12 cellular contexts compared by ENCODE assay signal in the genomic region with DNA sequence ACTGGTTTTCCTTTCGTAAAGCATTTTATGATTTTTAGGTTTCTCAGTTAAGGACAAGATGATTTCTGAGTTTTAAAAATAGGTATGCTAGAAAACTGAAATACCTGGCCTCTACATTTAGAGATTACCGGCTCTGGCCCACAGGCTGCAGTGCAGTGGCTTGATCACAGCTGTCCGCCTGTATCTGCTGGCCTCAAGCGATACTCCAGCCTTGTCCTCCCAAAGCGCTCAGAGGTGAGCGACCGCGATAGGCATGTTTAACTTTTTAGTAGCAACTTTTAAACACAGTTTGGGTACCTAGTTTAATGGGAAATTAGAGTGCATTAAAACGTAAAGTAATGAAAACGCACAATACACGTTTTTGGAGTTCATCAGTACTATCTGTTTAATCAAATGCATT. TPM values are rescaled to one million over a fixed set of nuclear protein-coding genes. Genes with fewer than 3 reads are reported as not detected.
DNase-seq lines count a peak whose midpoint lies in the region; ATAC-seq and TF ChIP-seq lines count a peak whose summit lies in the region.
"Had no signal": no experiment of that assay in that cellular context is flagged by ENCODE, and none has a peak within 500 bp of the region (broad histone marks: within the 10 kb centered on the region; RNA-seq: fewer than 3 reads in every experiment).

No MANE protein-coding gene starts in this region.

- CTCF ChIA-PET in activated naive CD4-positive, alpha-beta T cell treated with anti-CD3 and anti-CD28 coated beads, Interleukin-2, amount 10 ng/mL, durations not matched to agents 7 days and 5 days (lab: Charles Lee) = no interaction called here
- CTCF ChIA-PET in activated CD4-positive, alpha-beta memory T cell treated with anti-CD3 and anti-CD28 coated beads, Interleukin-2, amount 10 ng/mL, durations not matched to agents 7 days and 5 days (lab: Charles Lee) = no interaction called here

- no peak for TF ChIP-seq CTCF in thoracic aorta (IDR thresholded peaks at IDR 0.05)

- ATAC-seq in right cardiac atrium = no peak
- ATAC-seq in thoracic aorta (ENCODE audit: insufficient number of reproducible peaks, low FRiP score, low read depth) = no peak
- ATAC-seq in GM21526 (IDR thresholded peaks at IDR 0.05; ENCODE audit: low FRiP score, unreplicated experiment) = no peak

- H3K4me1 ChIP-seq in right cardiac atrium (ENCODE audit: control insufficient read depth, insufficient read depth, low read length) = peaks cover 3% of the 10 kb centered on the region
- peaks cover 0 to 11% of the 10 kb centered on the region in 2 donors for H3K4me1 ChIP-seq in thoracic aorta (ENCODE audit: control insufficient read depth in 1 of 2, low read depth in 2 of 2)

- H3K27me3 Mint-ChIP-seq in activated naive CD4-positive, alpha-beta T cell treated with anti-CD3 and anti-CD28 coated beads, Interleukin-2, amount 10 ng/mL, durations not matched to agents 7 days and 5 days = no peaks in the 10 kb centered on the region
- H3K27me3 Mint-ChIP-seq in activated CD4-positive, alpha-beta memory T cell treated with anti-CD3 and anti-CD28 coated beads, Interleukin-2, amount 10 ng/mL, durations not matched to agents 7 days and 5 days = no peaks in the 10 kb centered on the region

- H3K9me3 Mint-ChIP-seq in activated naive CD4-positive, alpha-beta T cell treated with anti-CD3 and anti-CD28 coated beads, Interleukin-2, amount 10 ng/mL, durations not matched to agents 7 days and 5 days = no peaks in the 10 kb centered on the region
- H3K9me3 Mint-ChIP-seq in activated CD4-positive, alpha-beta memory T cell treated with anti-CD3 and anti-CD28 coated beads, Interleukin-2, amount 10 ng/mL, durations not matched to agents 7 days and 5 days = no peaks in the 10 kb centered on the region

- peaks cover 14% of the 10 kb centered on the region for H3K36me3 Mint-ChIP-seq in activated naive CD4-positive, alpha-beta T cell treated with anti-CD3 and anti-CD28 coated beads, Interleukin-2, amount 10 ng/mL, durations not matched to agents 7 days and 5 days
- peaks cover 16% of the 10 kb centered on the region for H3K36me3 Mint-ChIP-seq in activated CD4-positive, alpha-beta memory T cell treated with anti-CD3 and anti-CD28 coated beads, Interleukin-2, amount 10 ng/mL, durations not matched to agents 7 days and 5 days (ENCODE audit: low read depth)

- H3K4me1 Mint-ChIP-seq in activated naive CD4-positive, alpha-beta T cell treated with anti-CD3 and anti-CD28 coated beads, Interleukin-2, amount 10 ng/mL, durations not matched to agents 7 days and 5 days = peaks cover 19% of the 10 kb centered on the region
- peaks cover 19% of the 10 kb centered on the region for H3K4me1 Mint-ChIP-seq in activated CD4-positive, alpha-beta memory T cell treated with anti-CD3 and anti-CD28 coated beads, Interleukin-2, amount 10 ng/mL, durations not matched to agents 7 days and 5 days

- POLR2A ChIA-PET in activated CD4-positive, alpha-beta memory T cell treated with anti-CD3 and anti-CD28 coated beads, Interleukin-2, amount 10 ng/mL, durations not matched to agents 7 days and 5 days (lab: Charles Lee) = interaction anchor here (1.2 kb wide), 1 partner anchor 93 kb away, joined by 4 read pairs; the partner anchor contains the start of gene RPS4Y1

- H3K36me3 ChIP-seq in thoracic aorta = no peaks in the 10 kb centered on the region

- H3K27ac ChIP-seq in right cardiac atrium (ENCODE audit: low read length) (peak overlapping the region; percentile 68), thoracic aorta (peak overlapping the region; percentile 98 to 99)
- H3K27ac ChIP-seq: C4-2B had no signal

- H3K4me3 ChIP-seq in right cardiac atrium (ENCODE audit: low read length) = peak overlapping the region; percentile 79
- H3K4me3 ChIP-seq in thoracic aorta = peak overlapping the region; percentile 83

- peak overlapping the region; percentile 98 for H3K27ac Mint-ChIP-seq in activated naive CD4-positive, alpha-beta T cell treated with anti-CD3 and anti-CD28 coated beads, Interleukin-2, amount 10 ng/mL, durations not matched to agents 7 days and 5 days
- H3K27ac Mint-ChIP-seq in activated CD4-positive, alpha-beta memory T cell treated with anti-CD3 and anti-CD28 coated beads, Interleukin-2, amount 10 ng/mL, durations not matched to agents 7 days and 5 days = no peak overlapping the region

- H3K4me3 Mint-ChIP-seq in activated naive CD4-positive, alpha-beta T cell treated with anti-CD3 and anti-CD28 coated beads, Interleukin-2, amount 10 ng/mL, durations not matched to agents 7 days and 5 days = peak overlapping the region; percentile 90
- peak overlapping the region; percentile 71 for H3K4me3 Mint-ChIP-seq in activated CD4-positive, alpha-beta memory T cell treated with anti-CD3 and anti-CD28 coated beads, Interleukin-2, amount 10 ng/mL, durations not matched to agents 7 days and 5 days

- H3K27me3 ChIP-seq in right cardiac atrium (ENCODE audit: control insufficient read depth, insufficient read depth) (no peaks in the 10 kb centered on the region), thoracic aorta (replicated peaks; ENCODE audit: insufficient read depth) (no peaks in the 10 kb centered on the region)

- WGBS in right cardiac atrium = 23% methylated on average over 11 of the region's 11 CpGs

- no peak for DNase-seq in activated naive CD4-positive, alpha-beta T cell treated with anti-CD3 and anti-CD28 coated beads, Interleukin-2, amount 10 ng/mL, durations not matched to agents 7 days and 5 days
- DNase-seq in activated naive CD4-positive, alpha-beta T cell (lab: John Stamatoyannopoulos, UW) = no peak
- no peak for DNase-seq in activated CD4-positive, alpha-beta memory T cell treated with anti-CD3 and anti-CD28 coated beads, Interleukin-2, amount 10 ng/mL, durations not matched to agents 7 days and 5 days
- peak in 1 of 3 donors; percentile 56 for DNase-seq in right cardiac atrium
- no peak for DNase-seq in thoracic aorta (ENCODE audit: low spot score)
- DNase-seq in H4 (ENCODE audit: low spot score) = no peak
- no peak for DNase-seq in LoVo (ENCODE audit: low spot score)

- no peaks in the 10 kb centered on the region for H3K9me3 ChIP-seq in right cardiac atrium (ENCODE audit: control insufficient read depth, low read length)
- H3K9me3 ChIP-seq in thoracic aorta = no peaks in the 10 kb centered on the region

- intact Hi-C loops in right cardiac atrium (cut with DNase I) = loop anchor here in 1 of 4 donors (5.0 kb wide), 1 partner anchor 77 kb away; no protein-coding TSS in a partner anchor

RNA-seq across cellular contexts. Expression of gene ZFY, which starts 1.1 kb away (rescaled TPM):
- total RNA-seq in activated CD4-positive, alpha-beta memory T cell treated with anti-CD3 and anti-CD28 coated beads, Interleukin-2, amount 10 ng/mL, durations not matched to agents 7 days and 5 days = 10 to 100 TPM; 16.9 to 17.6 TPM
- total RNA-seq in right cardiac atrium = 10 to 100 TPM in 2 of 4 donors, not detected in 2; 16.7 to 17.2 TPM
- polyA plus RNA-seq in right cardiac atrium = 3.3 TPM
- 10 to 100 TPM; 13.1 to 14.0 TPM for total RNA-seq in thoracic aorta
- total RNA-seq in H4 (2014; rRNA removed; shearing (Covaris generic)) = 6.2 and 8.2 TPM in 2 replicates
- total RNA-seq: chondrocyte, ureter had no signal
- polyA plus RNA-seq: keratinocyte had no signal
